ENCODE assay signal across 7 cellular contexts in genomic region chrX:9465380-9466114, GRCh38. TPM values are rescaled to one million over a fixed set of nuclear protein-coding genes. Genes with fewer than 3 reads are reported as not detected.
DNase-seq lines count a peak whose midpoint lies in the region; ATAC-seq and TF ChIP-seq lines count a peak whose summit lies in the region.

No MANE protein-coding gene starts in this region.

- H3K36me3 ChIP-seq in vagina, result no peaks in the 10 kb centered on the region

- no peak overlapping the region for H3K4me3 Mint-ChIP-seq in endothelial cell (ENCODE audit: unreplicated experiment)
- no peak overlapping the region for H3K4me3 Mint-ChIP-seq in natural killer cell treated with Interleukin-12 subunit alpha and Interleukin-12 subunit beta and Interleukin-15 and Interleukin-18, amount 100 ng/mL, for 72 hours

- TF ChIP-seq CTCF in endothelial cell (IDR thresholded peaks at IDR 0.05; ENCODE audit: unreplicated experiment), result no peak
- no peak for TF ChIP-seq CTCF in vagina (IDR thresholded peaks at IDR 0.05)

- no peaks in the 10 kb centered on the region for H3K9me3 ChIP-seq in vagina

- ATAC-seq in GM19035 (IDR thresholded peaks at IDR 0.05; ENCODE audit: unreplicated experiment) (peak; percentile 27), HG03521 (IDR thresholded peaks at IDR 0.05; ENCODE audit: unreplicated experiment) (peak; percentile 20)
- peak; percentile 25 to 39 for ATAC-seq in natural killer cell treated with Interleukin-12 subunit alpha and Interleukin-12 subunit beta and Interleukin-15 and Interleukin-18, amount 100 ng/mL, for 72 hours

- peaks cover 13% of the 10 kb centered on the region for H3K4me1 Mint-ChIP-seq in endothelial cell (ENCODE audit: unreplicated experiment)
- peaks cover 36 to 40% of the 10 kb centered on the region in 2 donors for H3K4me1 Mint-ChIP-seq in natural killer cell treated with Interleukin-12 subunit alpha and Interleukin-12 subunit beta and Interleukin-15 and Interleukin-18, amount 100 ng/mL, for 72 hours (ENCODE audit: low read depth in 2 of 2)

- H3K9me3 Mint-ChIP-seq in endothelial cell (ENCODE audit: unreplicated experiment), result no peaks in the 10 kb centered on the region
- no peaks in the 10 kb centered on the region for H3K9me3 Mint-ChIP-seq in natural killer cell treated with Interleukin-12 subunit alpha and Interleukin-12 subunit beta and Interleukin-15 and Interleukin-18, amount 100 ng/mL, for 72 hours

- H3K27ac ChIP-seq in vagina, result peak overlapping the region; percentile 86

- H3K36me3 Mint-ChIP-seq in endothelial cell (ENCODE audit: low read depth, unreplicated experiment), result no peaks in the 10 kb centered on the region
- no peaks in the 10 kb centered on the region for H3K36me3 Mint-ChIP-seq in natural killer cell treated with Interleukin-12 subunit alpha and Interleukin-12 subunit beta and Interleukin-15 and Interleukin-18, amount 100 ng/mL, for 72 hours

- peak; percentile 33 for DNase-seq in activated CD4-positive, alpha-beta T cell treated with anti-CD3 and anti-CD28 coated beads for 48 hours
- peak; percentile 24 for DNase-seq in endothelial cell (ENCODE audit: low spot score)
- peak; percentile 67 for DNase-seq in natural killer cell treated with Interleukin-12 subunit alpha and Interleukin-12 subunit beta and Interleukin-15 and Interleukin-18, amount 100 ng/mL, for 72 hours (ENCODE audit: low spot score)
- no peak for DNase-seq in vagina (ENCODE audit: extremely low spot score in 2 of 2)
- no peak for DNase-seq in GM19238 (ENCODE audit: insufficient read length, low spot score)

- peak overlapping the region; percentile 63 to 67 for H3K4me3 ChIP-seq in vagina

- TF ChIP-seq POLR2A in vagina (IDR thresholded peaks at IDR 0.05), result no peak

- intact Hi-C loops in vagina (cut with DNase I), result loop anchor here (2.0 kb wide), 1 partner anchor 125 kb away; no protein-coding TSS in a partner anchor

- H3K27me3 Mint-ChIP-seq in endothelial cell (ENCODE audit: unreplicated experiment), result no peaks in the 10 kb centered on the region
- peaks cover 0 to 9% of the 10 kb centered on the region in 2 donors for H3K27me3 Mint-ChIP-seq in natural killer cell treated with Interleukin-12 subunit alpha and Interleukin-12 subunit beta and Interleukin-15 and Interleukin-18, amount 100 ng/mL, for 72 hours

- no peak overlapping the region for H3K27ac Mint-ChIP-seq in endothelial cell (ENCODE audit: unreplicated experiment)
- no peak overlapping the region for H3K27ac Mint-ChIP-seq in natural killer cell treated with Interleukin-12 subunit alpha and Interleukin-12 subunit beta and Interleukin-15 and Interleukin-18, amount 100 ng/mL, for 72 hours

- peaks cover 44% of the 10 kb centered on the region for H3K4me1 ChIP-seq in vagina

- H3K27me3 ChIP-seq in vagina, result no peaks in the 10 kb centered on the region

RNA-seq across cellular contexts. Expression of gene TBL1X, which starts 0.7 kb away (rescaled TPM):
- total RNA-seq in endothelial cell (ENCODE audit: unreplicated experiment) (19.4 TPM), vagina (41.3 TPM)
- total RNA-seq in natural killer cell treated with Interleukin-12 subunit alpha and Interleukin-12 subunit beta and Interleukin-15 and Interleukin-18, amount 100 ng/mL, for 72 hours, result 10 to 100 TPM; 32.3 to 37.9 TPM

Comparison
In these comparisons a context has a peak if more than half of its experiments do, and no peak if none do; other contexts are left out.
1. DNase-seq: peak in activated CD4-positive, alpha-beta T cell treated with anti-CD3 and anti-CD28 coated beads for 48 hours (single experiment), endothelial cell (single experiment) and natural killer cell treated with Interleukin-12 subunit alpha and Interleukin-12 subunit beta and Interleukin-15 and Interleukin-18, amount 100 ng/mL, for 72 hours (single experiment); none in vagina (0 of 2) and GM19238 (single experiment).
2. Peak in every context shown above with its lines, with median percentiles within 50 percentile points of each other: ATAC-seq.